ENCODE assay signal across 12 cellular contexts in the genomic region with DNA sequence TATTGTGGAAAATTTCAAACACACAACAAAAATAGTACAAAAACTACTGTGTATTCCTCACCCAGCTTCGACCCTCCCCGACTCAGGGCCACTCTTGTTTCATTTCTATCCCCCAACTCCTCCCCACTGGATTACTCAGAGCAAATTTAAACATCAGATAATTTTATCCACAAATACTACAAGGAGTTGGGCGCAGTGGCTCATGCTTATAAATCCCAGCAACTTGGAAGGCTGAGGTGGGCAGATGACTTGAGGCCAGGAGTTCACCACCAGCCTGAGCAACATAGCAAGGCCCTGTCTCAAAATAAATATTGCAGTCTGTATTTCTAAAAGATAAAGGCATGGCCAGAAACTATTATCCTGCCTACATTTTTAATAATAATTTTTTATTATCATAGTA. TPM values are rescaled to one million over a fixed set of nuclear protein-coding genes. Genes with fewer than 3 reads are reported as not detected.
DNase-seq lines count a peak whose midpoint lies in the region; TF ChIP-seq lines count a peak whose summit lies in the region.
"Had no signal": no experiment of that assay in that cellular context is flagged by ENCODE, and none has a peak within 500 bp of the region (broad histone marks: within the 10 kb centered on the region; RNA-seq: fewer than 3 reads in every experiment).

No MANE protein-coding gene starts in this region.

- DNase-seq in HFFc6 (no peak), hepatocyte (ENCODE audit: low spot score) (no peak), smooth muscle cell (lab: John Stamatoyannopoulos, UW; ENCODE audit: unreplicated experiment) (no peak), GM19238 (ENCODE audit: insufficient read length, low spot score) (no peak), endodermal cell (no peak)
- no peak for DNase-seq in activated CD4-positive, alpha-beta memory T cell treated with anti-CD3 and anti-CD28 coated beads for 36 hours
- DNase-seq in activated effector memory CD4-positive, alpha-beta T cell treated with anti-CD3 and anti-CD28 coated beads, Interleukin-2, amount 50 U/mL, for 16 hours, result no peak
- DNase-seq: activated T-cell treated with anti-CD3 and anti-CD28 coated beads for 4 hours, Caco-2, foreskin melanocyte, mesendoderm, T1000 had no signal

- H4K20me1 ChIP-seq in hepatocyte (ENCODE audit: insufficient read depth, poor library complexity, severe bottlenecking), result no peaks in the 10 kb centered on the region
- no peaks in the 10 kb centered on the region for H4K20me1 ChIP-seq in smooth muscle cell (ENCODE audit: low read depth)

- peaks cover 9% of the 10 kb centered on the region for H3K9me3 Mint-ChIP-seq in HFFc6
- H3K9me3 Mint-ChIP-seq in activated CD4-positive, alpha-beta memory T cell treated with anti-CD3 and anti-CD28 coated beads for 36 hours, result peaks cover 7% of the 10 kb centered on the region
- H3K9me3 Mint-ChIP-seq in endodermal cell, result peaks cover 20% of the 10 kb centered on the region

- H3K9me2 ChIP-seq in hepatocyte (replicated peaks; ENCODE audit: insufficient read depth), result no peaks in the 10 kb centered on the region

- 86% methylated on average over 3 of the region's 3 CpGs for WGBS in hepatocyte (ENCODE audit: low lambda C conversion rate, missing lambda C conversion rate)
- WGBS in smooth muscle cell (ENCODE audit: low lambda C conversion rate), result 95% methylated on average over 3 of the region's 3 CpGs
- 92 to 94% methylated on average over 2 to 3 of the region's 3 CpGs for WGBS in endodermal cell (ENCODE audit: insufficient coverage in 1 of 2, insufficient read length in 1 of 2), 2 experiments

- H3K27ac Mint-ChIP-seq in HFFc6 (peak overlapping the region; percentile 51), endodermal cell (no peak overlapping the region)
- peak overlapping the region; percentile 85 for H3K27ac Mint-ChIP-seq in activated CD4-positive, alpha-beta memory T cell treated with anti-CD3 and anti-CD28 coated beads for 36 hours

- H3K36me3 ChIP-seq in hepatocyte (replicated peaks; ENCODE audit: insufficient read depth, low read depth) (no peaks in the 10 kb centered on the region), smooth muscle cell (ENCODE audit: low read depth) (no peaks in the 10 kb centered on the region), endodermal cell (ENCODE audit: control insufficient read depth, insufficient read depth, low read length) (no peaks in the 10 kb centered on the region)

- H3F3A ChIP-seq in smooth muscle cell (ENCODE audit: low read depth), result no peaks in the 10 kb centered on the region

- H3K9ac ChIP-seq in smooth muscle cell (ENCODE audit: low read depth) (no peak overlapping the region), endodermal cell (ENCODE audit: extremely low read depth, low read length, poor library complexity, severe bottlenecking) (no peak overlapping the region)

- peaks cover 6% of the 10 kb centered on the region for H3K36me3 Mint-ChIP-seq in HFFc6 (ENCODE audit: low read depth)
- H3K36me3 Mint-ChIP-seq in activated CD4-positive, alpha-beta memory T cell treated with anti-CD3 and anti-CD28 coated beads for 36 hours, result peaks cover 5% of the 10 kb centered on the region
- H3K36me3 Mint-ChIP-seq in endodermal cell (ENCODE audit: low read depth), result no peaks in the 10 kb centered on the region

- no peak overlapping the region for H3K4me2 ChIP-seq in hepatocyte
- H3K4me2 ChIP-seq in smooth muscle cell, result no peak overlapping the region

- peaks cover 16% of the 10 kb centered on the region for H3K4me1 Mint-ChIP-seq in HFFc6 (ENCODE audit: low read depth)
- peaks cover 41% of the 10 kb centered on the region for H3K4me1 Mint-ChIP-seq in activated CD4-positive, alpha-beta memory T cell treated with anti-CD3 and anti-CD28 coated beads for 36 hours (ENCODE audit: low read depth)
- H3K4me1 Mint-ChIP-seq in endodermal cell, result peaks cover 4% of the 10 kb centered on the region

- H3K27me3 Mint-ChIP-seq in HFFc6 (ENCODE audit: insufficient read depth) (peaks cover 4% of the 10 kb centered on the region), endodermal cell (ENCODE audit: insufficient read depth) (peaks cover 3% of the 10 kb centered on the region)
- H3K27me3 Mint-ChIP-seq in activated CD4-positive, alpha-beta memory T cell treated with anti-CD3 and anti-CD28 coated beads for 36 hours, result peaks cover 1% of the 10 kb centered on the region

- TF ChIP-seq CTCF in HFFc6 (IDR thresholded peaks at IDR 0.05) (no peak), hepatocyte (IDR thresholded peaks at IDR 0.05; ENCODE audit: poor library complexity) (peak; percentile 1), smooth muscle cell (IDR thresholded peaks at IDR 0.05; ENCODE audit: borderline replicate concordance, insufficient read depth, poor library complexity, severe bottlenecking) (no peak), endodermal cell (conservative IDR thresholded peaks at IDR 0.05) (no peak)

- H2AFZ ChIP-seq in hepatocyte (no peak overlapping the region), smooth muscle cell (ENCODE audit: low read depth) (no peak overlapping the region)

- H3K79me2 ChIP-seq in hepatocyte (no peaks in the 10 kb centered on the region), smooth muscle cell (ENCODE audit: low read depth) (no peaks in the 10 kb centered on the region)

- POLR2A ChIA-PET in activated CD4-positive, alpha-beta memory T cell treated with anti-CD3 and anti-CD28 coated beads for 36 hours (lab: Charles Lee), result no interaction called here

- H3K9me3 ChIP-seq in hepatocyte (ENCODE audit: low read depth), result no peaks in the 10 kb centered on the region
- no peaks in the 10 kb centered on the region for H3K9me3 ChIP-seq in smooth muscle cell (replicated peaks; ENCODE audit: low read depth)
- H3K9me3 ChIP-seq in endodermal cell (ENCODE audit: control insufficient read depth, low read length), result peaks cover 7% of the 10 kb centered on the region

- H3K4me1 ChIP-seq in hepatocyte (ENCODE audit: insufficient read depth) (peaks cover 8% of the 10 kb centered on the region), smooth muscle cell (ENCODE audit: low read depth) (no peaks in the 10 kb centered on the region), endodermal cell (ENCODE audit: control insufficient read depth, insufficient read depth, low read length) (no peaks in the 10 kb centered on the region)
- H3K4me1 ChIP-seq: Caco-2 had no signal

- H3K4me3 Mint-ChIP-seq in HFFc6 (peak overlapping the region; percentile 72; the same call in 1 of the 2 replicates), endodermal cell (no peak overlapping the region)
- H3K4me3 Mint-ChIP-seq in activated CD4-positive, alpha-beta memory T cell treated with anti-CD3 and anti-CD28 coated beads for 36 hours, result peak overlapping the region; percentile 8

- H3K4me3 ChIP-seq in hepatocyte, result no peak overlapping the region
- no peak overlapping the region for H3K4me3 ChIP-seq in smooth muscle cell
- no peak overlapping the region for H3K4me3 ChIP-seq in endodermal cell (ENCODE audit: low read length)

- CTCF ChIA-PET in activated CD4-positive, alpha-beta memory T cell treated with anti-CD3 and anti-CD28 coated beads for 36 hours (lab: Charles Lee), result no interaction called here

- H3K27me3 ChIP-seq in hepatocyte, result no peaks in the 10 kb centered on the region
- H3K27me3 ChIP-seq in smooth muscle cell (ENCODE audit: low read depth), result no peaks in the 10 kb centered on the region
- H3K27me3 ChIP-seq in endodermal cell (ENCODE audit: control insufficient read depth, insufficient read depth, low read length, poor library complexity, severe bottlenecking), result no peaks in the 10 kb centered on the region

- peak overlapping the region; percentile 63 for H3K27ac ChIP-seq in hepatocyte
- peak overlapping the region; percentile 19 for H3K27ac ChIP-seq in smooth muscle cell (ENCODE audit: low read depth)
- H3K27ac ChIP-seq in endodermal cell (ENCODE audit: low read depth, low read length), result no peak overlapping the region

- intact Hi-C loops in activated CD4-positive, alpha-beta memory T cell treated with anti-CD3 and anti-CD28 coated beads for 36 hours (cut with micrococcal nuclease), result no loop called here

RNA-seq across cellular contexts. Expression of gene LRRC32, which starts 39.9 kb away (rescaled TPM):
- total RNA-seq in HFFc6 (2021; fragmentation: NEBNext Ultra II Directional; extraction: Animal tissue kit (Norgen Biotek cat#: 25700)), result 1 to 10 TPM in 3 of 6 experiments, under 1 TPM in 3; 0.57 to 1.3 (median 1.0) TPM
- 10 to 100 TPM; 11.2 to 12.3 TPM for total RNA-seq in activated CD4-positive, alpha-beta memory T cell treated with anti-CD3 and anti-CD28 coated beads for 36 hours
- total RNA-seq in hepatocyte, result 14.7 and 25.5 TPM in 2 replicates
- polyA plus RNA-seq in hepatocyte, result 75.2 and 80.4 TPM in 2 replicates
- total RNA-seq in smooth muscle cell, result 147 and 171 TPM in 2 replicates
- 330 and 444 TPM in 2 replicates for polyA plus RNA-seq in smooth muscle cell
- 1 to 10 TPM; 1.3 to 1.6 TPM for total RNA-seq in endodermal cell
- 2.0 TPM for polyA plus RNA-seq in endodermal cell (2013, experiment 1 of 2)
- polyA plus RNA-seq in endodermal cell (2013, experiment 2 of 2), result 2.2 TPM
